31 cellular contexts compared by ENCODE assay signal in genomic region chr20:22268675-22269074, GRCh38.
DNase-seq lines count a peak whose midpoint lies in the region; ATAC-seq, FAIRE-seq and TF ChIP-seq lines count a peak whose summit lies in the region.
"Had no signal": no experiment of that assay in that cellular context is flagged by ENCODE, and none has a peak within 500 bp of the region (broad histone marks: within the 10 kb centered on the region; RNA-seq: fewer than 3 reads in every experiment).

No MANE protein-coding gene starts in this region.

- no peaks in the 10 kb centered on the region for H3K4me1 ChIP-seq in HepG2 (ENCODE audit: insufficient read depth, low read length)
- no peaks in the 10 kb centered on the region for H3K4me1 ChIP-seq in right lobe of liver
- no peaks in the 10 kb centered on the region for H3K4me1 ChIP-seq in HEK293 (ENCODE audit: control insufficient read depth, insufficient read depth, low read length)
- H3K4me1 ChIP-seq: A549; BE2C; BLaER1; BLaER1 treated with 17β-estradiol and CSF1 and Interleukin-3, amounts not matched to agents 10 nM and 100 nM; Caco-2 had no signal

- no peak overlapping the region for H2AFZ ChIP-seq in HepG2 (ENCODE audit: low read length)

- peaks cover 0 to 8% of the 10 kb centered on the region in 2 experiments; a peak in 2 of 5 replicates for H3K27me3 ChIP-seq in HepG2 (ENCODE audit: control insufficient read depth in 1 of 2, insufficient read depth in 2 of 2, low read length in 2 of 2)
- no peaks in the 10 kb centered on the region for H3K27me3 ChIP-seq in right lobe of liver
- H3K27me3 ChIP-seq: BE2C; BLaER1; BLaER1 treated with 17β-estradiol and CSF1 and Interleukin-3, amounts not matched to agents 10 nM and 100 nM had no signal

- POLR2A ChIA-PET in HepG2 (lab: Yijun Ruan, JAX) (no interaction called here), HEK293 (lab: Yijun Ruan, JAX) (no interaction called here)

- no peak overlapping the region for H3K9ac ChIP-seq in HepG2 (ENCODE audit: insufficient read depth, low read depth, low read length)
- H3K9ac ChIP-seq: BLaER1; BLaER1 treated with 17β-estradiol and CSF1 and Interleukin-3, amounts not matched to agents 10 nM and 100 nM had no signal

- H3K4me2 ChIP-seq in HepG2 (ENCODE audit: low read depth, low read length), result no peak overlapping the region
- H3K4me2 ChIP-seq: A549; BLaER1; BLaER1 treated with 17β-estradiol and CSF1 and Interleukin-3, amounts not matched to agents 10 nM and 100 nM had no signal

- no peaks in the 10 kb centered on the region for H3K36me3 ChIP-seq in HepG2 (replicated peaks in 1 of 2; ENCODE audit: control insufficient read depth in 1 of 2, insufficient read depth in 2 of 2, low read length in 2 of 2)
- H3K36me3 ChIP-seq in right lobe of liver, result no peaks in the 10 kb centered on the region
- no peaks in the 10 kb centered on the region for H3K36me3 ChIP-seq in HEK293 (ENCODE audit: control insufficient read depth in 2 of 2, insufficient read depth in 1 of 2, low read length in 2 of 2)
- H3K36me3 ChIP-seq: BE2C; BLaER1; BLaER1 treated with 17β-estradiol and CSF1 and Interleukin-3, amounts not matched to agents 10 nM and 100 nM had no signal

- FAIRE-seq in HepG2 (lab: Jason Lieb, UNC), result no peak
- FAIRE-seq: A204.1, A549, D721Med had no signal

- CTCF ChIA-PET in HepG2 (lab: Yijun Ruan, JAX; ENCODE audit: low intra/inter-chr PET ratio, low total read pairs) (no interaction called here), HEK293 (lab: Yijun Ruan, JAX) (no interaction called here)

- DNase-seq in HepG2 (ENCODE audit: low spot score) (no peak), right lobe of liver (no peak), NCI-H2107 (lab: John Stamatoyannopoulos, UW) (no peak)
- DNase-seq: 8988T; ACHN; AML-193; BE2C; C1 segment of cervical spinal cord; Caco-2; Calu3; CD4-positive, alpha-beta memory T cell; CD4-positive, alpha-beta T cell; CD4-positive, CD25-positive, alpha-beta regulatory T cell; CD8-positive, alpha-beta memory T cell; CD8-positive, alpha-beta T cell; COR-L47; DMS 273 treated with DMSO at 0.1 percent for 48 hours; DMS153; DMS53; DMS79; DMS79 treated with DMSO at 0.1 percent for 48 hours; DND-41; EL had no signal

- no peak overlapping the region for H3K4me3 ChIP-seq in HepG2 (replicated peaks in 1 of 3; ENCODE audit: insufficient read depth in 1 of 3, low read depth in 2 of 3, low read length in 3 of 3)
- H3K4me3 ChIP-seq in right lobe of liver, result no peak overlapping the region
- H3K4me3 ChIP-seq in HEK293 (ENCODE audit: low read depth, low read length), result no peak overlapping the region
- H3K4me3 ChIP-seq: A549; BLaER1; BLaER1 treated with 17β-estradiol and CSF1 and Interleukin-3, amounts not matched to agents 10 nM and 100 nM had no signal

- H3K27ac ChIP-seq in HepG2 (ENCODE audit: extremely low read length, insufficient read depth, low read length) (no peak overlapping the region), right lobe of liver (no peak overlapping the region), HEK293 (ENCODE audit: extremely low read depth, low read depth, low read length) (no peak overlapping the region)
- H3K27ac ChIP-seq: 22Rv1; A549; BLaER1; BLaER1 treated with 17β-estradiol and CSF1 and Interleukin-3, amounts not matched to agents 10 nM and 100 nM; C4-2B had no signal

- no peaks in the 10 kb centered on the region for H3K79me2 ChIP-seq in HepG2 (ENCODE audit: insufficient read depth, low read length)

- H4K20me1 ChIP-seq in HepG2 (ENCODE audit: insufficient read depth, low read length), result no peaks in the 10 kb centered on the region
- H4K20me1 ChIP-seq: BLaER1; BLaER1 treated with 17β-estradiol and CSF1 and Interleukin-3, amounts not matched to agents 10 nM and 100 nM had no signal

- TF ChIP-seq CTCF in HepG2 (CRISPR knock-in tag; IDR thresholded peaks at IDR 0.05) (no peak), right lobe of liver (IDR thresholded peaks at IDR 0.05) (no peak), HEK293 (tag by site-specific recombination; IDR thresholded peaks at IDR 0.05) (no peak)

- TF ChIP-seq RAD21 in HepG2 (CRISPR knock-in tag; IDR thresholded peaks at IDR 0.05), result no peak

- intact Hi-C loops in HepG2 (cut with micrococcal nuclease; ENCODE audit: unreplicated experiment) (no loop called here), right lobe of liver (cut with DNase I) (no loop called here)

- WGBS in HepG2 (ENCODE audit: low lambda C conversion rate), result 45% methylated on average over 2 of the region's 2 CpGs
- 77% methylated on average over 2 of the region's 2 CpGs for WGBS in right lobe of liver (ENCODE audit: insufficient coverage, low coverage, low lambda C conversion rate, missing lambda C conversion rate)

- no TSS peak for BruUV-seq in HepG2 (replicated peaks; lab: Mats Ljungman, UMichigan)

- TF ChIP-seq POLR2A in HepG2 (IDR thresholded peaks at IDR 0.05; ENCODE audit: insufficient read depth in 1 of 2, low read depth in 2 of 2, low read length in 2 of 2) (no peak), right lobe of liver (IDR thresholded peaks at IDR 0.05) (no peak)

- in situ Hi-C loops in HepG2 (cut with HindIII; ENCODE audit: extremely low pct_ligation_motif_present, low pct_unique_long_range_greater_than_20kb), result no loop called here

- no peak for ATAC-seq in HepG2
- no peak for ATAC-seq in right lobe of liver
- ATAC-seq: A549; CD8-positive, alpha-beta T cell had no signal

- TF ChIP-seq EP300 in HepG2 (IDR thresholded peaks at IDR 0.05; ENCODE audit: low read depth in 2 of 2, low read length in 2 of 2), result no peak
- no peak for TF ChIP-seq EP300 in HepG2 (CRISPR knock-in tag; IDR thresholded peaks at IDR 0.05; ENCODE audit: borderline replicate concordance)

- H3K9me3 ChIP-seq in HepG2 (ENCODE audit: low read length), result no peaks in the 10 kb centered on the region
- no peaks in the 10 kb centered on the region for H3K9me3 ChIP-seq in right lobe of liver
- no peaks in the 10 kb centered on the region for H3K9me3 ChIP-seq in HEK293 (ENCODE audit: control insufficient read depth, insufficient read depth, low read depth, low read length)
- H3K9me3 ChIP-seq: A549; BE2C; BLaER1; BLaER1 treated with 17β-estradiol and CSF1 and Interleukin-3, amounts not matched to agents 10 nM and 100 nM; Caco-2 had no signal

TF ChIP-seq in HepG2, 621 proteins besides CTCF, POLR2A, EP300 and RAD21:
- TF ChIP-seq CREB1 (IDR thresholded peaks at IDR 0.05), result peak; percentile 62
- no peak for TF ChIP-seq CREB1 (CRISPR knock-in tag; IDR thresholded peaks at IDR 0.05)
- peak; percentile 94 for TF ChIP-seq ATF7 (IDR thresholded peaks at IDR 0.05)
- no peak for TF ChIP-seq ATF7 (CRISPR knock-in tag; IDR thresholded peaks at IDR 0.05)
- TF ChIP-seq ZNF296 (CRISPR knock-in tag; conservative IDR thresholded peaks at IDR 0.05), result no peak

TF ChIP-seq in HEK293, 187 proteins besides CTCF, POLR2A, EP300 and RAD21:
- TF ChIP-seq ATF2 (tag by site-specific recombination; IDR thresholded peaks at IDR 0.05; ENCODE audit: low read depth) (0 out of 2 replicates have a peak, but pooled peaks have one; percentile 8), ZFP41 (tag by site-specific recombination; IDR thresholded peaks at IDR 0.05; ENCODE audit: borderline replicate concordance) (no peak), SCRT1 (tag by site-specific recombination; IDR thresholded peaks at IDR 0.05; ENCODE audit: borderline replicate concordance) (no peak)

Comparison
In these comparisons a context has a peak if more than half of its experiments do, and no peak if none do; other contexts are left out.
1. Of the 63 proteins assayed by ChIP-seq in both HepG2 and HEK293: peak only in HepG2: none; only in HEK293: ATF2; in both: none; in neither: 62.